In the genomic region with DNA sequence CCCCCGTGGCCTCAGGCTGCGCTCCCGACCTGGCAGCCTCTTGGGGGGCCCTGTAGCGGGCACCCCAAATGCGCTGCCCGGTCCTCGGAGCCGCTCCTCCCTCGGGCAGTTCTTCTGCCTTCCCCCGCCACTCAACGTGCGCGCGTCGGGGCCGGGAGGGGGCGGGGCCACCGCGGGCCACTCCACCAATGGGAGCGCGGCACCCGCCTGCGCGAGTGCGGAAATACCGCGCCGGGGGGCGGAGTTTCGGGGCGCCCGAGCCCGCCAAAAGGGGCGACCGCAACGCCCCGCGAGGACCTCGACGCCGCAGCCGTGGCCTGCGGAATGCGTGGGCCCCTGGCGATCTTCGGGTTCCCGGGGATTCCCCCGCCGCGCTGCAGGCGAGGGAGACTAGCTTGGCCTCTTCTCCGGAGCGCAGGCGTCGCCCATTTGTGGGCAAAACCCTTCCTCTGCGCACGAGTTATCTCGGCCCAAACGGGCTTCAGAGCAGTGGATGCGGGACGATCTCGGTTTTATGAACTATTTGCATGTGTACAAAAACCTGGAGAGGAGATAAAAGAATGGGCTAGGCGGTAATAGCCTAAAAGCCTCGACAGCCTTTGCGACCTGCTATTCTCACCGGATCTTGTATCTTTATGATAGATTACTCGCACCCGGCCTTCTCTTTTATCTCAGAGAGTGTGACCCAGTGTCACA, we compare ENCODE assay signal across 1 cellular context.
TF ChIP-seq lines count a peak whose summit lies in the region.

Gene TASOR, minus strand, starts transcription at position 144 of the 696 bp plus-strand sequence. CDS start 259 bp downstream, outside the sequence.

TF ChIP-seq in HEK293, 187 proteins besides CTCF, POLR2A, EP300 and RAD21 (continued from another document and continues in another):
- TF ChIP-seq ZNF747 (tag by site-specific recombination; IDR thresholded peaks at IDR 0.05) (no peak), ZNF211 (tag by site-specific recombination; IDR thresholded peaks at IDR 0.05; ENCODE audit: low read depth) (no peak), ZBTB20 (tag by site-specific recombination; IDR thresholded peaks at IDR 0.05) (peak; percentile 52; the same call in 1 of the 2 replicates), ZBTB17 (tag by site-specific recombination; IDR thresholded peaks at IDR 0.05) (peak; percentile 53; the same call in 1 of the 2 replicates), ZNF791 (tag by site-specific recombination; IDR thresholded peaks at IDR 0.05) (no peak), ZNF114 (tag by site-specific recombination; IDR thresholded peaks at IDR 0.05) (no peak), ZNF280C (tag by site-specific recombination; IDR thresholded peaks at IDR 0.05) (no peak), ZNF549 (tag by site-specific recombination; IDR thresholded peaks at IDR 0.05) (no peak), ZNF148 (tag by site-specific recombination; IDR thresholded peaks at IDR 0.05; ENCODE audit: borderline replicate concordance) (no peak), SP7 (tag by site-specific recombination; IDR thresholded peaks at IDR 0.05) (no peak), ZNF48 (tag by site-specific recombination; IDR thresholded peaks at IDR 0.05) (no peak), ATF2 (tag by site-specific recombination; IDR thresholded peaks at IDR 0.05; ENCODE audit: low read depth) (no peak), ZNF830 (tag by site-specific recombination; IDR thresholded peaks at IDR 0.05; ENCODE audit: low read depth) (no peak), ZNF837 (tag by site-specific recombination; IDR thresholded peaks at IDR 0.05) (no peak), ZNF155 (tag by site-specific recombination; IDR thresholded peaks at IDR 0.05) (no peak), BCL11A (tag by site-specific recombination; IDR thresholded peaks at IDR 0.05; ENCODE audit: low read depth) (no peak), REPIN1 (tag by site-specific recombination; IDR thresholded peaks at IDR 0.05; ENCODE audit: low read depth) (no peak), HOXD13 (CRISPR knock-in tag; IDR thresholded peaks at IDR 0.05; ENCODE audit: borderline replicate concordance) (no peak), WT1 (tag by site-specific recombination; IDR thresholded peaks at IDR 0.05) (no peak), ZNF514 (tag by site-specific recombination; IDR thresholded peaks at IDR 0.05) (no peak), ZIC2 (tag by site-specific recombination; IDR thresholded peaks at IDR 0.05) (peak; percentile 37), ZNF76 (tag by site-specific recombination; IDR thresholded peaks at IDR 0.05; ENCODE audit: borderline replicate concordance, low read depth) (no peak), PRDM4 (tag by site-specific recombination; IDR thresholded peaks at IDR 0.05) (peak; percentile 67; the same call in 1 of the 2 replicates), ELK4 (IDR thresholded peaks at IDR 0.05; ENCODE audit: borderline replicate concordance, low read depth, low read length) (no peak), BCL11B (tag by site-specific recombination; IDR thresholded peaks at IDR 0.05; ENCODE audit: low read depth) (no peak), KLF7 (tag by site-specific recombination; IDR thresholded peaks at IDR 0.05; ENCODE audit: borderline replicate concordance) (no peak), EGR2 (tag by site-specific recombination; IDR thresholded peaks at IDR 0.05; ENCODE audit: low read depth) (no peak), INSM2 (tag by site-specific recombination; IDR thresholded peaks at IDR 0.05) (peak; percentile 79), GFI1B (tag by site-specific recombination; IDR thresholded peaks at IDR 0.05) (no peak), ZNF623 (tag by site-specific recombination; IDR thresholded peaks at IDR 0.05) (no peak), ZBTB7A (tag by site-specific recombination; IDR thresholded peaks at IDR 0.05; ENCODE audit: low read depth) (no peak), ZNF248 (tag by site-specific recombination; IDR thresholded peaks at IDR 0.05) (no peak), ZSCAN23 (tag by site-specific recombination; IDR thresholded peaks at IDR 0.05) (no peak), ZNF658 (tag by site-specific recombination; IDR thresholded peaks at IDR 0.05) (0 out of 2 replicates have a peak, but pooled peaks have one; percentile 55), ZNF169 (tag by site-specific recombination; IDR thresholded peaks at IDR 0.05) (no peak), ZNF426 (tag by site-specific recombination; IDR thresholded peaks at IDR 0.05) (no peak), ZNF391 (tag by site-specific recombination; IDR thresholded peaks at IDR 0.05; ENCODE audit: borderline replicate concordance, low read depth) (0 out of 2 replicates have a peak, but pooled peaks have one; percentile 54), ZNF239 (tag by site-specific recombination; IDR thresholded peaks at IDR 0.05) (no peak), REST (tag by site-specific recombination; IDR thresholded peaks at IDR 0.05) (no peak), KLF1 (tag by site-specific recombination; IDR thresholded peaks at IDR 0.05) (peak; percentile 41; the same call in 1 of the 2 replicates), ZNF704 (tag by site-specific recombination; IDR thresholded peaks at IDR 0.05) (no peak), ZNF138 (tag by site-specific recombination; IDR thresholded peaks at IDR 0.05; ENCODE audit: borderline replicate concordance) (no peak), ZNF416 (tag by site-specific recombination; IDR thresholded peaks at IDR 0.05) (no peak)
- TF ChIP-seq, protein P1, sequence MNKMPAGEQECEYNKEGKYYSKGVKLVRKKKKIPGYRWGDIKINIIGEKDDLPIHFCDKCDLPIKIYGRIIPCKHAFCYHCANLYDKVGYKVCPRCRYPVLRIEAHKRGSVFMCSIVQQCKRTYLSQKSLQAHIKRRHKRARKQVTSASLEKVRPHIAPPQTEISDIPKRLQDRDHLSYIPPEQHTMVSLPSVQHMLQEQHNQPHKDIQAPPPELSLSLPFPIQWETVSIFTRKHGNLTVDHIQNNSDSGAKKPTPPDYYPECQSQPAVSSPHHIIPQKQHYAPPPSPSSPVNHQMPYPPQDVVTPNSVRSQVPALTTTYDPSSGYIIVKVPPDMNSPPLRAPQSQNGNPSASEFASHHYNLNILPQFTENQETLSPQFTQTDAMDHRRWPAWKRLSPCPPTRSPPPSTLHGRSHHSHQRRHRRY (tag by site-specific recombination; IDR thresholded peaks at IDR 0.05): no peak
